1 cellular context compared by ENCODE assay signal in the genomic region with DNA sequence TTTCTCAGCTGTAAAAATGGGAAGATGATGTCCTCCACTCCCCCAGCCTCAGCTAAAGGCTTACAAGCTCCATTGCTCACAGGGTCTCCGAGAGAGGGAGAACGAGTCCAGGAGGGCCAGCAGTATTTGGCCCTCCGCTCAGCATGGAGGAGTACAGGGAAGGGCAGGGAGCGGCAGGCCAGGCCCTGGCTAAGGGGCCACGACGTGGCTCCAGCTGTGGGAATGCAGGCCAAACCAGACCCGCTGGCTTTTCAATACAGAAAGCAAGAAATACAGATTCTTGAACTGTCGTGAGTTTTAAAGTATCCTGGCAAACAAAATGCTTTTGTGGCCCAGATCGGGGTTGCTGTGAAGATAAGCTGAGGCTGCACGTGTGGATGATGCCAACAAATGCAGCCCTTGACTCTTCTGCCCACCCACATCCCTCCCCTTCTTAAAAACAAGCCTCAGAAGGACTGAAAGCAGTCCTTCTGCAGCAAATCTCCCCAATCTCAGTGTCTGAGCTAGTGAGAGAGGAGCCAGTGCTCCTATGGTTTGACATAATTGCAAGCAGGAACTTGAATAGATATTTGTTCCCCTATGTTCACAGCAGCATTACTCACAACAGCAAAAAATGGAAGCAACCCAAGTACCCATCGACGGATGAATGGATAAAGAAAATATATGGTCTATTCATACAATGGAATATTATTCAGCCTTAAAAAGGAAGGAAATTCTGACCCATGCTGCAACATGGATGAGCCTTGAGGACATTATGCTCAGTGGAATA.
TF ChIP-seq lines count a peak whose summit lies in the region.

No MANE protein-coding gene starts in this region.

TF ChIP-seq in K562, 482 proteins besides CTCF, POLR2A, EP300 and RAD21:
- TF ChIP-seq, protein P1, sequence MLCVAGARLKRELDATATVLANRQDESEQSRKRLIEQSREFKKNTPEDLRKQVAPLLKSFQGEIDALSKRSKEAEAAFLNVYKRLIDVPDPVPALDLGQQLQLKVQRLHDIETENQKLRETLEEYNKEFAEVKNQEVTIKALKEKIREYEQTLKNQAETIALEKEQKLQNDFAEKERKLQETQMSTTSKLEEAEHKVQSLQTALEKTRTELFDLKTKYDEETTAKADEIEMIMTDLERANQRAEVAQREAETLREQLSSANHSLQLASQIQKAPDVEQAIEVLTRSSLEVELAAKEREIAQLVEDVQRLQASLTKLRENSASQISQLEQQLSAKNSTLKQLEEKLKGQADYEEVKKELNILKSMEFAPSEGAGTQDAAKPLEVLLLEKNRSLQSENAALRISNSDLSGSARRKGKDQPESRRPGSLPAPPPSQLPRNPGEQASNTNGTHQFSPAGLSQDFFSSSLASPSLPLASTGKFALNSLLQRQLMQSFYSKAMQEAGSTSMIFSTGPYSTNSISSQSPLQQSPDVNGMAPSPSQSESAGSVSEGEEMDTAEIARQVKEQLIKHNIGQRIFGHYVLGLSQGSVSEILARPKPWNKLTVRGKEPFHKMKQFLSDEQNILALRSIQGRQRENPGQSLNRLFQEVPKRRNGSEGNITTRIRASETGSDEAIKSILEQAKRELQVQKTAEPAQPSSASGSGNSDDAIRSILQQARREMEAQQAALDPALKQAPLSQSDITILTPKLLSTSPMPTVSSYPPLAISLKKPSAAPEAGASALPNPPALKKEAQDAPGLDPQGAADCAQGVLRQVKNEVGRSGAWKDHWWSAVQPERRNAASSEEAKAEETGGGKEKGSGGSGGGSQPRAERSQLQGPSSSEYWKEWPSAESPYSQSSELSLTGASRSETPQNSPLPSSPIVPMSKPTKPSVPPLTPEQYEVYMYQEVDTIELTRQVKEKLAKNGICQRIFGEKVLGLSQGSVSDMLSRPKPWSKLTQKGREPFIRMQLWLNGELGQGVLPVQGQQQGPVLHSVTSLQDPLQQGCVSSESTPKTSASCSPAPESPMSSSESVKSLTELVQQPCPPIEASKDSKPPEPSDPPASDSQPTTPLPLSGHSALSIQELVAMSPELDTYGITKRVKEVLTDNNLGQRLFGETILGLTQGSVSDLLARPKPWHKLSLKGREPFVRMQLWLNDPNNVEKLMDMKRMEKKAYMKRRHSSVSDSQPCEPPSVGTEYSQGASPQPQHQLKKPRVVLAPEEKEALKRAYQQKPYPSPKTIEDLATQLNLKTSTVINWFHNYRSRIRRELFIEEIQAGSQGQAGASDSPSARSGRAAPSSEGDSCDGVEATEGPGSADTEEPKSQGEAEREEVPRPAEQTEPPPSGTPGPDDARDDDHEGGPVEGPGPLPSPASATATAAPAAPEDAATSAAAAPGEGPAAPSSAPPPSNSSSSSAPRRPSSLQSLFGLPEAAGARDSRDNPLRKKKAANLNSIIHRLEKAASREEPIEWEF (CRISPR knock-in tag; IDR thresholded peaks at IDR 0.05): no peak
- no peak for TF ChIP-seq E2F3 (CRISPR knock-in tag; IDR thresholded peaks at IDR 0.05)
- TF ChIP-seq, protein P2, sequence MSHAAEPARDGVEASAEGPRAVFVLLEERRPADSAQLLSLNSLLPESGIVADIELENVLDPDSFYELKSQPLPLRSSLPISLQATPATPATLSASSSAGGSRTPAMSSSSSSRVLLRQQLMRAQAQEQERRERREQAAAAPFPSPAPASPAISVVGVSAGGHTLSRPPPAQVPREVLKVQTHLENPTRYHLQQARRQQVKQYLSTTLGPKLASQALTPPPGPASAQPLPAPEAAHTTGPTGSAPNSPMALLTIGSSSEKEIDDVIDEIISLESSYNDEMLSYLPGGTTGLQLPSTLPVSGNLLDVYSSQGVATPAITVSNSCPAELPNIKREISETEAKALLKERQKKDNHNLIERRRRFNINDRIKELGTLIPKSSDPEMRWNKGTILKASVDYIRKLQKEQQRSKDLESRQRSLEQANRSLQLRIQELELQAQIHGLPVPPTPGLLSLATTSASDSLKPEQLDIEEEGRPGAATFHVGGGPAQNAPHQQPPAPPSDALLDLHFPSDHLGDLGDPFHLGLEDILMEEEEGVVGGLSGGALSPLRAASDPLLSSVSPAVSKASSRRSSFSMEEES (CRISPR knock-in tag; IDR thresholded peaks at IDR 0.05): no peak
- peak; percentile 12 for TF ChIP-seq ZNF146 (CRISPR knock-in tag; IDR thresholded peaks at IDR 0.05; ENCODE audit: unreplicated experiment)
- TF ChIP-seq, protein P3, sequence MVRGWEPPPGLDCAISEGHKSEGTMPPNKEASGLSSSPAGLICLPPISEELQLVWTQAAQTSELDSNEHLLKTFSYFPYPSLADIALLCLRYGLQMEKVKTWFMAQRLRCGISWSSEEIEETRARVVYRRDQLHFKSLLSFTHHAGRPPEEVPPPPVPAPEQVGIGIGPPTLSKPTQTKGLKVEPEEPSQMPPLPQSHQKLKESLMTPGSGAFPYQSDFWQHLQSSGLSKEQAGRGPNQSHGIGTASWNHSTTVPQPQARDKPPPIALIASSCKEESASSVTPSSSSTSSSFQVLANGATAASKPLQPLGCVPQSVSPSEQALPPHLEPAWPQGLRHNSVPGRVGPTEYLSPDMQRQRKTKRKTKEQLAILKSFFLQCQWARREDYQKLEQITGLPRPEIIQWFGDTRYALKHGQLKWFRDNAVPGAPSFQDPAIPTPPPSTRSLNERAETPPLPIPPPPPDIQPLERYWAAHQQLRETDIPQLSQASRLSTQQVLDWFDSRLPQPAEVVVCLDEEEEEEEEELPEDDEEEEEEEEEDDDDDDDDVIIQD (CRISPR knock-in tag; IDR thresholded peaks at IDR 0.05): no peak
